ENCODE assay signal across 12 cellular contexts in the genomic region with DNA sequence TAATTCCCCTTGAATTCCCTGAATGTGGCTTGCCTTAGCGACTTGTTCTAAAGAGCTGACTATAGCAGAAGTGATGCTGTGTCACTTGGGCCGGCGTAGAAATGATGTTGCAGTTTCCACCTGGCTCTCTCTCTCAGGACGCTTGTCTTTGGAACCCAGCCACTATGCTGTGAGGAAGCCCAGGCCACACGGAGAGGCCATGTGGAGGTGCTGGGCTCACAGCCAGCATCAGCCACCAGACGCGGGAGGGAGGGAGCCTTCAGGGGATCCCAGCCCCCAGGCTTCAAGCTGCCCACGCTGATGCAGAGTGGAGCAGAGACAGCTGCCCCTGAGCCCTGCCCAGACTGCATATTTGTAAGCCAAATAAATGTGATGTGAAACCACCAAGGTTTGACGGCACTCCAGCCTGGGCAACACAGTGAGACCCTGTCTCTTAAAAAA. TPM values are rescaled to one million over a fixed set of nuclear protein-coding genes. Genes with fewer than 3 reads are reported as not detected.
A peak's percentile ranks its signal among the peaks of the same experiment; 100 is the strongest.
DNase-seq lines count a peak whose midpoint lies in the region; ATAC-seq and TF ChIP-seq lines count a peak whose summit lies in the region.
"Had no signal": no experiment of that assay in that cellular context is flagged by ENCODE, and none has a peak within 500 bp of the region (broad histone marks: within the 10 kb centered on the region; RNA-seq: fewer than 3 reads in every experiment).

No MANE protein-coding gene starts in this region.

- TF ChIP-seq CTCF in thyroid gland (IDR thresholded peaks at IDR 0.05) (no peak), coronary artery (IDR thresholded peaks at IDR 0.05) (no peak)

- DNase-seq in NCI-H1436 (lab: John Stamatoyannopoulos, UW): peak; percentile 23
- no peak for DNase-seq in NCI-H1436 treated with DMSO at 0.1 percent for 48 hours (lab: John Stamatoyannopoulos, UW)
- peak; percentile 86 for DNase-seq in left ventricle myocardium superior
- peak; percentile 95 to 96 for DNase-seq in thyroid gland
- DNase-seq in SKM-1 treated with dmso at 0.1 percent for 144 hours (lab: John Stamatoyannopoulos, UW; ENCODE audit: unreplicated experiment): no peak
- no peak for DNase-seq in coronary artery (ENCODE audit: low spot score)
- DNase-seq: activated T-cell treated with anti-CD3 and anti-CD28 coated beads for 4 hours, HCEC 1CT had no signal

- WGBS in thyroid gland, 2 donors: 5 to 6% methylated on average over 8 to 9 of the region's 9 CpGs

- peaks cover 28 to 46% of the 10 kb centered on the region in 2 donors for H3K4me1 ChIP-seq in thyroid gland
- H3K4me1 ChIP-seq: SJSA1 had no signal

- no peaks in the 10 kb centered on the region for H3K36me3 ChIP-seq in thyroid gland
- H3K36me3 ChIP-seq: SJSA1 had no signal

- H3K27ac ChIP-seq in thyroid gland: peak overlapping the region in 2 of 3 donors; percentile 6 to 60
- no peak overlapping the region for H3K27ac ChIP-seq in coronary artery
- H3K27ac ChIP-seq: SJSA1 had no signal

- H3K27me3 ChIP-seq in thyroid gland: no peaks in the 10 kb centered on the region
- H3K27me3 ChIP-seq: SJSA1 had no signal

- ATAC-seq in SK-N-SH treated with all-trans-retinoic acid at 6 μM for 48 hours: peak; percentile 74
- ATAC-seq in left ventricle myocardium superior: peak; percentile 93
- no peak for ATAC-seq in HG03025 (IDR thresholded peaks at IDR 0.05; ENCODE audit: low FRiP score, unreplicated experiment)
- ATAC-seq: GM12878 had no signal

- H3K4me3 ChIP-seq in thyroid gland (replicated peaks in 1 of 3): no peak overlapping the region
- no peak overlapping the region for H3K4me3 ChIP-seq in coronary artery
- H3K4me3 ChIP-seq: GM12878, SJSA1 had no signal

- intact Hi-C loops in left ventricle myocardium superior (cut with micrococcal nuclease): loop anchor here (5.0 kb wide), 1 partner anchor 64 kb away; no protein-coding TSS in a partner anchor
- intact Hi-C loops in thyroid gland (cut with DNase I): no loop called here

- H3K9me3 ChIP-seq in thyroid gland: no peaks in the 10 kb centered on the region
- H3K9me3 ChIP-seq: SJSA1 had no signal

- no peak for TF ChIP-seq POLR2A in thyroid gland (IDR thresholded peaks at IDR 0.05)

TF ChIP-seq in SK-N-SH treated with all-trans-retinoic acid at 6 μM for 48 hours, 23 proteins besides CTCF, POLR2A, EP300 and RAD21 (continues in another document):
- TF ChIP-seq TOX (CRISPR knock-in tag; IDR thresholded peaks at IDR 0.05; ENCODE audit: borderline replicate concordance) (no peak), GLIS3 (CRISPR knock-in tag; IDR thresholded peaks at IDR 0.05) (peak; percentile 65; the same call in 1 of the 2 replicates), RARB (CRISPR knock-in tag; IDR thresholded peaks at IDR 0.05) (no peak), ZC3H10 (CRISPR knock-in tag; IDR thresholded peaks at IDR 0.05) (no peak), CSDC2 (CRISPR knock-in tag; IDR thresholded peaks at IDR 0.05) (0 out of 2 replicates have a peak, but pooled peaks have one; percentile 25), ESRRG (CRISPR knock-in tag; IDR thresholded peaks at IDR 0.05) (no peak), ZNF70 (CRISPR knock-in tag; IDR thresholded peaks at IDR 0.05) (no peak; the same call in 1 of the 2 replicates), TCF4 (CRISPR knock-in tag; IDR thresholded peaks at IDR 0.05; ENCODE audit: borderline replicate concordance) (peak; percentile 97), ZNF565 (CRISPR knock-in tag; conservative IDR thresholded peaks at IDR 0.05; ENCODE audit: low read depth) (no peak), ISL1 (CRISPR knock-in tag; IDR thresholded peaks at IDR 0.05) (peak; percentile 32; the same call in 1 of the 2 replicates), ZFP30 (CRISPR knock-in tag; IDR thresholded peaks at IDR 0.05) (no peak), BACH2 (CRISPR knock-in tag; IDR thresholded peaks at IDR 0.05; ENCODE audit: borderline replicate concordance) (peak; percentile 82; the same call in 1 of the 2 replicates), ZFP3 (CRISPR knock-in tag; IDR thresholded peaks at IDR 0.05) (no peak), PPARA (CRISPR knock-in tag; IDR thresholded peaks at IDR 0.05; ENCODE audit: borderline replicate concordance) (no peak)
- TF ChIP-seq, protein P1, sequence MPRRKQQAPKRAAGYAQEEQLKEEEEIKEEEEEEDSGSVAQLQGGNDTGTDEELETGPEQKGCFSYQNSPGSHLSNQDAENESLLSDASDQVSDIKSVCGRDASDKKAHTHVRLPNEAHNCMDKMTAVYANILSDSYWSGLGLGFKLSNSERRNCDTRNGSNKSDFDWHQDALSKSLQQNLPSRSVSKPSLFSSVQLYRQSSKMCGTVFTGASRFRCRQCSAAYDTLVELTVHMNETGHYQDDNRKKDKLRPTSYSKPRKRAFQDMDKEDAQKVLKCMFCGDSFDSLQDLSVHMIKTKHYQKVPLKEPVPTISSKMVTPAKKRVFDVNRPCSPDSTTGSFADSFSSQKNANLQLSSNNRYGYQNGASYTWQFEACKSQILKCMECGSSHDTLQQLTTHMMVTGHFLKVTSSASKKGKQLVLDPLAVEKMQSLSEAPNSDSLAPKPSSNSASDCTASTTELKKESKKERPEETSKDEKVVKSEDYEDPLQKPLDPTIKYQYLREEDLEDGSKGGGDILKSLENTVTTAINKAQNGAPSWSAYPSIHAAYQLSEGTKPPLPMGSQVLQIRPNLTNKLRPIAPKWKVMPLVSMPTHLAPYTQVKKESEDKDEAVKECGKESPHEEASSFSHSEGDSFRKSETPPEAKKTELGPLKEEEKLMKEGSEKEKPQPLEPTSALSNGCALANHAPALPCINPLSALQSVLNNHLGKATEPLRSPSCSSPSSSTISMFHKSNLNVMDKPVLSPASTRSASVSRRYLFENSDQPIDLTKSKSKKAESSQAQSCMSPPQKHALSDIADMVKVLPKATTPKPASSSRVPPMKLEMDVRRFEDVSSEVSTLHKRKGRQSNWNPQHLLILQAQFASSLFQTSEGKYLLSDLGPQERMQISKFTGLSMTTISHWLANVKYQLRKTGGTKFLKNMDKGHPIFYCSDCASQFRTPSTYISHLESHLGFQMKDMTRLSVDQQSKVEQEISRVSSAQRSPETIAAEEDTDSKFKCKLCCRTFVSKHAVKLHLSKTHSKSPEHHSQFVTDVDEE (CRISPR knock-in tag; IDR thresholded peaks at IDR 0.05): peak; percentile 93
- TF ChIP-seq, protein P2, sequence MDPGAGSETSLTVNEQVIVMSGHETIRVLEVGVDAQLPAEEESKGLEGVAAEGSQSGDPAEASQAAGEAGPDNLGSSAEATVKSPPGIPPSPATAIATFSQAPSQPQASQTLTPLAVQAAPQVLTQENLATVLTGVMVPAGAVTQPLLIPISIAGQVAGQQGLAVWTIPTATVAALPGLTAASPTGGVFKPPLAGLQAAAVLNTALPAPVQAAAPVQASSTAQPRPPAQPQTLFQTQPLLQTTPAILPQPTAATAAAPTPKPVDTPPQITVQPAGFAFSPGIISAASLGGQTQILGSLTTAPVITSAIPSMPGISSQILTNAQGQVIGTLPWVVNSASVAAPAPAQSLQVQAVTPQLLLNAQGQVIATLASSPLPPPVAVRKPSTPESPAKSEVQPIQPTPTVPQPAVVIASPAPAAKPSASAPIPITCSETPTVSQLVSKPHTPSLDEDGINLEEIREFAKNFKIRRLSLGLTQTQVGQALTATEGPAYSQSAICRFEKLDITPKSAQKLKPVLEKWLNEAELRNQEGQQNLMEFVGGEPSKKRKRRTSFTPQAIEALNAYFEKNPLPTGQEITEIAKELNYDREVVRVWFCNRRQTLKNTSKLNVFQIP (CRISPR knock-in tag; IDR thresholded peaks at IDR 0.05; ENCODE audit: borderline replicate concordance, low read depth): no peak
- TF ChIP-seq, protein P3, sequence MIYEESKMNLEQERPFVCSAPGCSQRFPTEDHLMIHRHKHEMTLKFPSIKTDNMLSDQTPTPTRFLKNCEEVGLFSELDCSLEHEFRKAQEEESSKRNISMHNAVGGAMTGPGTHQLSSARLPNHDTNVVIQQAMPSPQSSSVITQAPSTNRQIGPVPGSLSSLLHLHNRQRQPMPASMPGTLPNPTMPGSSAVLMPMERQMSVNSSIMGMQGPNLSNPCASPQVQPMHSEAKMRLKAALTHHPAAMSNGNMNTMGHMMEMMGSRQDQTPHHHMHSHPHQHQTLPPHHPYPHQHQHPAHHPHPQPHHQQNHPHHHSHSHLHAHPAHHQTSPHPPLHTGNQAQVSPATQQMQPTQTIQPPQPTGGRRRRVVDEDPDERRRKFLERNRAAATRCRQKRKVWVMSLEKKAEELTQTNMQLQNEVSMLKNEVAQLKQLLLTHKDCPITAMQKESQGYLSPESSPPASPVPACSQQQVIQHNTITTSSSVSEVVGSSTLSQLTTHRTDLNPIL (CRISPR knock-in tag; IDR thresholded peaks at IDR 0.05; ENCODE audit: low read depth): no peak
- TF ChIP-seq, protein P4, sequence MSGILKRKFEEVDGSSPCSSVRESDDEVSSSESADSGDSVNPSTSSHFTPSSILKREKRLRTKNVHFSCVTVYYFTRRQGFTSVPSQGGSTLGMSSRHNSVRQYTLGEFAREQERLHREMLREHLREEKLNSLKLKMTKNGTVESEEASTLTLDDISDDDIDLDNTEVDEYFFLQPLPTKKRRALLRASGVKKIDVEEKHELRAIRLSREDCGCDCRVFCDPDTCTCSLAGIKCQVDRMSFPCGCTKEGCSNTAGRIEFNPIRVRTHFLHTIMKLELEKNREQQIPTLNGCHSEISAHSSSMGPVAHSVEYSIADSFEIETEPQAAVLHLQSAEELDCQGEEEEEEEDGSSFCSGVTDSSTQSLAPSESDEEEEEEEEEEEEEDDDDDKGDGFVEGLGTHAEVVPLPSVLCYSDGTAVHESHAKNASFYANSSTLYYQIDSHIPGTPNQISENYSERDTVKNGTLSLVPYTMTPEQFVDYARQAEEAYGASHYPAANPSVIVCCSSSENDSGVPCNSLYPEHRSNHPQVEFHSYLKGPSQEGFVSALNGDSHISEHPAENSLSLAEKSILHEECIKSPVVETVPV (CRISPR knock-in tag; IDR thresholded peaks at IDR 0.05): no peak

RNA-seq across cellular contexts. Expression of a gene that starts 18.6 kb away (rescaled TPM):
- 40.8 TPM for total RNA-seq in left ventricle myocardium superior
- total RNA-seq in thyroid gland: not detected
- total RNA-seq: SJSA1 had no signal

RNA-seq across cellular contexts. Expression of a gene that starts 27.2 kb away (rescaled TPM):
- not detected for total RNA-seq in left ventricle myocardium superior
- not detected for total RNA-seq in thyroid gland
- total RNA-seq: GM12878, SJSA1 had no signal

RNA-seq across cellular contexts. Expression of a gene that starts 36.4 kb away (rescaled TPM):
- total RNA-seq in left ventricle myocardium superior (4.1 TPM), thyroid gland (10 to 100 TPM; 11.3 to 15.5 (median 13.2) TPM)

RNA-seq across cellular contexts. Expression of a gene that starts 54.7 kb away (rescaled TPM):
- total RNA-seq in left ventricle myocardium superior: 0.10 TPM
- total RNA-seq in thyroid gland: 1 to 10 TPM in 1 of 4 donors, under 1 TPM in 3; 0.22 to 1.5 (median 0.61) TPM
- total RNA-seq: SJSA1 had no signal

Comparison
In these comparisons a context has a peak if more than half of its experiments do, and no peak if none do; other contexts are left out.
1. DNase-seq: peak in NCI-H1436 (single experiment), left ventricle myocardium superior (single experiment) and thyroid gland (2 of 2); none in NCI-H1436 treated with DMSO at 0.1 percent for 48 hours (single experiment), SKM-1 treated with dmso at 0.1 percent for 144 hours (single experiment) and coronary artery (single experiment).
2. H3K27ac ChIP-seq: peak in thyroid gland (2 of 3); none in coronary artery (0 of 2).
3. RNA of a gene that starts 18.6 kb away (total RNA-seq): 40.8 TPM in left ventricle myocardium superior (single experiment); not detected in thyroid gland; every median in the first group is over 10 times any median in the second.